Comparison of ENCODE assay signal across 1 cellular context in the genomic region with DNA sequence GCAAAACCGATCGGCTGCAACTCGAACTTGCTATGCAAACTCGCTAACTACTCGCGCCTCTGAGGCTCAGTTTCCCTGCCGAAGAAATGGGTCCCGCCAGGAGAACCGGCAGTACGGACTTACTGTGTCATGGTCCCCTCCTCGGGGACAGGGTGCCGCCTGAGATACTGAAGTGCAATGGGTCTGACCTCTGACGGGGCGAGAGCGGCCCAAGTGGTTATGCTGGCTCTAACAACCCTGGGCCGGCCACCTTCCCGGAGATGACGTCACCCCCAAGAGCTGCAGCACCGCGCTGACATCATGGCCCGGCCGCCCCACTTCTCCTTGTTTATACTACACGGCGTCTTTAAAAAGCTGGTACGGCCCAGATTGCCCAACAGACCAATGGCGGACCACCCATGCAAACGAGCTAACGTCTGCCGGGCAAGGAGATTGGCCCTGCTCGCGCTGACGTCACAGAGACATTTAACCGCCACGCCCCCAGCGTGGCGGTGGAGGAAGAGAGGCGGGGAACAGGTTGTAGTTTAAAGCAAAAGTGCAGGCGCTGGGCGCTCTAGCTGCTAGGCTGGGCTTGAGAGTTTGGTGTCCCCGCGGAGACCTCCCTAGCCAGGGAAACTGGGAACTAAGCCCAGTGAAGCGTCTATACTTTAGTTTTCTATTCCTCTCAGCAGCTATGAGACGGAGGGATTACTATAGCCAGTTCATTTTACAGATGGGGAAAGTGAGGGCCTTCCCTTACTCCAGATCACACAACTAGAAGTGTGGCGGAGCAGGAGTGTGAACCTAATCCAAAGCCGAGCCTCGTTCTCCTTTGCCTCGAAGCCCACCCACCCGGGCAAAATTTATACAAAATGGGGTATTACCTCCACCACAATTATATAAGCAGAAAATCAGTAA.
TF ChIP-seq lines count a peak whose summit lies in the region.

No MANE protein-coding gene starts in this region.

TF ChIP-seq in HepG2, 621 proteins besides CTCF, POLR2A, EP300 and RAD21 (continued from another document and continues in another):
- TF ChIP-seq, protein P1, sequence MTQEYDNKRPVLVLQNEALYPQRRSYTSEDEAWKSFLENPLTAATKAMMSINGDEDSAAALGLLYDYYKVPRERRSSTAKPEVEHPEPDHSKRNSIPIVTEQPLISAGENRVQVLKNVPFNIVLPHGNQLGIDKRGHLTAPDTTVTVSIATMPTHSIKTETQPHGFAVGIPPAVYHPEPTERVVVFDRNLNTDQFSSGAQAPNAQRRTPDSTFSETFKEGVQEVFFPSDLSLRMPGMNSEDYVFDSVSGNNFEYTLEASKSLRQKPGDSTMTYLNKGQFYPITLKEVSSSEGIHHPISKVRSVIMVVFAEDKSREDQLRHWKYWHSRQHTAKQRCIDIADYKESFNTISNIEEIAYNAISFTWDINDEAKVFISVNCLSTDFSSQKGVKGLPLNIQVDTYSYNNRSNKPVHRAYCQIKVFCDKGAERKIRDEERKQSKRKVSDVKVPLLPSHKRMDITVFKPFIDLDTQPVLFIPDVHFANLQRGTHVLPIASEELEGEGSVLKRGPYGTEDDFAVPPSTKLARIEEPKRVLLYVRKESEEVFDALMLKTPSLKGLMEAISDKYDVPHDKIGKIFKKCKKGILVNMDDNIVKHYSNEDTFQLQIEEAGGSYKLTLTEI (CRISPR knock-in tag; conservative IDR thresholded peaks at IDR 0.05) = no peak
- TF ChIP-seq TSC22D2 (CRISPR knock-in tag; IDR thresholded peaks at IDR 0.05; ENCODE audit: borderline replicate concordance) = 0 out of 2 replicates have a peak, but pooled peaks have one; percentile 8
- TF ChIP-seq, protein P2, sequence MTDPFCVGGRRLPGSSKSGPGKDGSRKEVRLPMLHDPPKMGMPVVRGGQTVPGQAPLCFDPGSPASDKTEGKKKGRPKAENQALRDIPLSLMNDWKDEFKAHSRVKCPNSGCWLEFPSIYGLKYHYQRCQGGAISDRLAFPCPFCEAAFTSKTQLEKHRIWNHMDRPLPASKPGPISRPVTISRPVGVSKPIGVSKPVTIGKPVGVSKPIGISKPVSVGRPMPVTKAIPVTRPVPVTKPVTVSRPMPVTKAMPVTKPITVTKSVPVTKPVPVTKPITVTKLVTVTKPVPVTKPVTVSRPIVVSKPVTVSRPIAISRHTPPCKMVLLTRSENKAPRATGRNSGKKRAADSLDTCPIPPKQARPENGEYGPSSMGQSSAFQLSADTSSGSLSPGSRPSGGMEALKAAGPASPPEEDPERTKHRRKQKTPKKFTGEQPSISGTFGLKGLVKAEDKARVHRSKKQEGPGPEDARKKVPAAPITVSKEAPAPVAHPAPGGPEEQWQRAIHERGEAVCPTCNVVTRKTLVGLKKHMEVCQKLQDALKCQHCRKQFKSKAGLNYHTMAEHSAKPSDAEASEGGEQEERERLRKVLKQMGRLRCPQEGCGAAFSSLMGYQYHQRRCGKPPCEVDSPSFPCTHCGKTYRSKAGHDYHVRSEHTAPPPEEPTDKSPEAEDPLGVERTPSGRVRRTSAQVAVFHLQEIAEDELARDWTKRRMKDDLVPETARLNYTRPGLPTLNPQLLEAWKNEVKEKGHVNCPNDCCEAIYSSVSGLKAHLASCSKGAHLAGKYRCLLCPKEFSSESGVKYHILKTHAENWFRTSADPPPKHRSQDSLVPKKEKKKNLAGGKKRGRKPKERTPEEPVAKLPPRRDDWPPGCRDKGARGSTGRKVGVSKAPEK (CRISPR knock-in tag; IDR thresholded peaks at IDR 0.05; ENCODE audit: borderline replicate concordance) = no peak
- TF ChIP-seq WIZ (CRISPR knock-in tag; IDR thresholded peaks at IDR 0.05) = no peak
- no peak for TF ChIP-seq MLLT10 (CRISPR knock-in tag; IDR thresholded peaks at IDR 0.05)
- peak; percentile 41; the same call in 1 of the 2 replicates for TF ChIP-seq TAF1 (CRISPR knock-in tag; IDR thresholded peaks at IDR 0.05)
- no peak for TF ChIP-seq SIN3B (IDR thresholded peaks at IDR 0.05; ENCODE audit: low read length)
- TF ChIP-seq, protein P3, sequence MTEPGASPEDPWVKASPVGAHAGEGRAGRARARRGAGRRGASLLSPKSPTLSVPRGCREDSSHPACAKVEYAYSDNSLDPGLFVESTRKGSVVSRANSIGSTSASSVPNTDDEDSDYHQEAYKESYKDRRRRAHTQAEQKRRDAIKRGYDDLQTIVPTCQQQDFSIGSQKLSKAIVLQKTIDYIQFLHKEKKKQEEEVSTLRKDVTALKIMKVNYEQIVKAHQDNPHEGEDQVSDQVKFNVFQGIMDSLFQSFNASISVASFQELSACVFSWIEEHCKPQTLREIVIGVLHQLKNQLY (CRISPR knock-in tag; IDR thresholded peaks at IDR 0.05) = no peak
- TF ChIP-seq NONO (IDR thresholded peaks at IDR 0.05) = no peak
- peak; percentile 83 for TF ChIP-seq NONO (CRISPR knock-in tag; conservative IDR thresholded peaks at IDR 0.05)
- TF ChIP-seq LCORL (IDR thresholded peaks at IDR 0.05) = no peak
- no peak; the same call in 1 of the 2 replicates for TF ChIP-seq LCORL (CRISPR knock-in tag; IDR thresholded peaks at IDR 0.05)
- TF ChIP-seq, protein P4, sequence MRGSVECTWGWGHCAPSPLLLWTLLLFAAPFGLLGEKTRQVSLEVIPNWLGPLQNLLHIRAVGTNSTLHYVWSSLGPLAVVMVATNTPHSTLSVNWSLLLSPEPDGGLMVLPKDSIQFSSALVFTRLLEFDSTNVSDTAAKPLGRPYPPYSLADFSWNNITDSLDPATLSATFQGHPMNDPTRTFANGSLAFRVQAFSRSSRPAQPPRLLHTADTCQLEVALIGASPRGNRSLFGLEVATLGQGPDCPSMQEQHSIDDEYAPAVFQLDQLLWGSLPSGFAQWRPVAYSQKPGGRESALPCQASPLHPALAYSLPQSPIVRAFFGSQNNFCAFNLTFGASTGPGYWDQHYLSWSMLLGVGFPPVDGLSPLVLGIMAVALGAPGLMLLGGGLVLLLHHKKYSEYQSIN (CRISPR knock-in tag; IDR thresholded peaks at IDR 0.05; ENCODE audit: borderline replicate concordance) = no peak
- TF ChIP-seq ZNF644 (CRISPR knock-in tag; IDR thresholded peaks at IDR 0.05; ENCODE audit: low read depth) = no peak
- TF ChIP-seq, protein P5, sequence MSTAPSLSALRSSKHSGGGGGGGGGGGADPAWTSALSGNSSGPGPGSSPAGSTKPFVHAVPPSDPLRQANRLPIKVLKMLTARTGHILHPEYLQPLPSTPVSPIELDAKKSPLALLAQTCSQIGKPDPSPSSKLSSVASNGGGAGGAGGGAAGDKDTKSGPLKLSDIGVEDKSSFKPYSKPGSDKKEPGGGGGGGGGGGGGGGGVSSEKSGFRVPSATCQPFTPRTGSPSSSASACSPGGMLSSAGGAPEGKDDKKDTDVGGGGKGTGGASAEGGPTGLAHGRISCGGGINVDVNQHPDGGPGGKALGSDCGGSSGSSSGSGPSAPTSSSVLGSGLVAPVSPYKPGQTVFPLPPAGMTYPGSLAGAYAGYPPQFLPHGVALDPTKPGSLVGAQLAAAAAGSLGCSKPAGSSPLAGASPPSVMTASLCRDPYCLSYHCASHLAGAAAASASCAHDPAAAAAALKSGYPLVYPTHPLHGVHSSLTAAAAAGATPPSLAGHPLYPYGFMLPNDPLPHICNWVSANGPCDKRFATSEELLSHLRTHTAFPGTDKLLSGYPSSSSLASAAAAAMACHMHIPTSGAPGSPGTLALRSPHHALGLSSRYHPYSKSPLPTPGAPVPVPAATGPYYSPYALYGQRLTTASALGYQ (CRISPR knock-in tag; IDR thresholded peaks at IDR 0.05) = no peak
- no peak for TF ChIP-seq ZNF569 (CRISPR knock-in tag; IDR thresholded peaks at IDR 0.05; ENCODE audit: borderline replicate concordance)
- no peak for TF ChIP-seq PRMT3 (CRISPR knock-in tag; IDR thresholded peaks at IDR 0.05; ENCODE audit: borderline replicate concordance, low read depth)
- TF ChIP-seq ZNF782 (CRISPR knock-in tag; IDR thresholded peaks at IDR 0.05; ENCODE audit: borderline replicate concordance) = no peak
- no peak for TF ChIP-seq ZNF781 (CRISPR knock-in tag; IDR thresholded peaks at IDR 0.05; ENCODE audit: borderline replicate concordance, not compliant biosample characterization)
- TF ChIP-seq, protein P6, sequence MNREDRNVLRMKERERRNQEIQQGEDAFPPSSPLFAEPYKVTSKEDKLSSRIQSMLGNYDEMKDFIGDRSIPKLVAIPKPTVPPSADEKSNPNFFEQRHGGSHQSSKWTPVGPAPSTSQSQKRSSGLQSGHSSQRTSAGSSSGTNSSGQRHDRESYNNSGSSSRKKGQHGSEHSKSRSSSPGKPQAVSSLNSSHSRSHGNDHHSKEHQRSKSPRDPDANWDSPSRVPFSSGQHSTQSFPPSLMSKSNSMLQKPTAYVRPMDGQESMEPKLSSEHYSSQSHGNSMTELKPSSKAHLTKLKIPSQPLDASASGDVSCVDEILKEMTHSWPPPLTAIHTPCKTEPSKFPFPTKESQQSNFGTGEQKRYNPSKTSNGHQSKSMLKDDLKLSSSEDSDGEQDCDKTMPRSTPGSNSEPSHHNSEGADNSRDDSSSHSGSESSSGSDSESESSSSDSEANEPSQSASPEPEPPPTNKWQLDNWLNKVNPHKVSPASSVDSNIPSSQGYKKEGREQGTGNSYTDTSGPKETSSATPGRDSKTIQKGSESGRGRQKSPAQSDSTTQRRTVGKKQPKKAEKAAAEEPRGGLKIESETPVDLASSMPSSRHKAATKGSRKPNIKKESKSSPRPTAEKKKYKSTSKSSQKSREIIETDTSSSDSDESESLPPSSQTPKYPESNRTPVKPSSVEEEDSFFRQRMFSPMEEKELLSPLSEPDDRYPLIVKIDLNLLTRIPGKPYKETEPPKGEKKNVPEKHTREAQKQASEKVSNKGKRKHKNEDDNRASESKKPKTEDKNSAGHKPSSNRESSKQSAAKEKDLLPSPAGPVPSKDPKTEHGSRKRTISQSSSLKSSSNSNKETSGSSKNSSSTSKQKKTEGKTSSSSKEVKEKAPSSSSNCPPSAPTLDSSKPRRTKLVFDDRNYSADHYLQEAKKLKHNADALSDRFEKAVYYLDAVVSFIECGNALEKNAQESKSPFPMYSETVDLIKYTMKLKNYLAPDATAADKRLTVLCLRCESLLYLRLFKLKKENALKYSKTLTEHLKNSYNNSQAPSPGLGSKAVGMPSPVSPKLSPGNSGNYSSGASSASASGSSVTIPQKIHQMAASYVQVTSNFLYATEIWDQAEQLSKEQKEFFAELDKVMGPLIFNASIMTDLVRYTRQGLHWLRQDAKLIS (CRISPR knock-in tag; IDR thresholded peaks at IDR 0.05) = no peak
- TF ChIP-seq ZNF652 (CRISPR knock-in tag; IDR thresholded peaks at IDR 0.05; ENCODE audit: borderline replicate concordance, low read depth) = no peak; the same call in 1 of the 2 replicates
- TF ChIP-seq MTA1 (CRISPR knock-in tag; IDR thresholded peaks at IDR 0.05; ENCODE audit: borderline replicate concordance) = no peak
- no peak for TF ChIP-seq ZNF367 (CRISPR knock-in tag; IDR thresholded peaks at IDR 0.05; ENCODE audit: borderline replicate concordance)
- TF ChIP-seq, protein P7, sequence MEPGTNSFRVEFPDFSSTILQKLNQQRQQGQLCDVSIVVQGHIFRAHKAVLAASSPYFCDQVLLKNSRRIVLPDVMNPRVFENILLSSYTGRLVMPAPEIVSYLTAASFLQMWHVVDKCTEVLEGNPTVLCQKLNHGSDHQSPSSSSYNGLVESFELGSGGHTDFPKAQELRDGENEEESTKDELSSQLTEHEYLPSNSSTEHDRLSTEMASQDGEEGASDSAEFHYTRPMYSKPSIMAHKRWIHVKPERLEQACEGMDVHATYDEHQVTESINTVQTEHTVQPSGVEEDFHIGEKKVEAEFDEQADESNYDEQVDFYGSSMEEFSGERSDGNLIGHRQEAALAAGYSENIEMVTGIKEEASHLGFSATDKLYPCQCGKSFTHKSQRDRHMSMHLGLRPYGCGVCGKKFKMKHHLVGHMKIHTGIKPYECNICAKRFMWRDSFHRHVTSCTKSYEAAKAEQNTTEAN (CRISPR knock-in tag; conservative IDR thresholded peaks at IDR 0.05) = no peak
- no peak for TF ChIP-seq MATR3 (CRISPR knock-in tag; IDR thresholded peaks at IDR 0.05)
- TF ChIP-seq CHCHD3 (CRISPR knock-in tag; IDR thresholded peaks at IDR 0.05) = no peak
- TF ChIP-seq, protein P8, sequence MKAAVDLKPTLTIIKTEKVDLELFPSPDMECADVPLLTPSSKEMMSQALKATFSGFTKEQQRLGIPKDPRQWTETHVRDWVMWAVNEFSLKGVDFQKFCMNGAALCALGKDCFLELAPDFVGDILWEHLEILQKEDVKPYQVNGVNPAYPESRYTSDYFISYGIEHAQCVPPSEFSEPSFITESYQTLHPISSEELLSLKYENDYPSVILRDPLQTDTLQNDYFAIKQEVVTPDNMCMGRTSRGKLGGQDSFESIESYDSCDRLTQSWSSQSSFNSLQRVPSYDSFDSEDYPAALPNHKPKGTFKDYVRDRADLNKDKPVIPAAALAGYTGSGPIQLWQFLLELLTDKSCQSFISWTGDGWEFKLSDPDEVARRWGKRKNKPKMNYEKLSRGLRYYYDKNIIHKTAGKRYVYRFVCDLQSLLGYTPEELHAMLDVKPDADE (CRISPR knock-in tag; IDR thresholded peaks at IDR 0.05) = no peak
- TF ChIP-seq, protein P9, sequence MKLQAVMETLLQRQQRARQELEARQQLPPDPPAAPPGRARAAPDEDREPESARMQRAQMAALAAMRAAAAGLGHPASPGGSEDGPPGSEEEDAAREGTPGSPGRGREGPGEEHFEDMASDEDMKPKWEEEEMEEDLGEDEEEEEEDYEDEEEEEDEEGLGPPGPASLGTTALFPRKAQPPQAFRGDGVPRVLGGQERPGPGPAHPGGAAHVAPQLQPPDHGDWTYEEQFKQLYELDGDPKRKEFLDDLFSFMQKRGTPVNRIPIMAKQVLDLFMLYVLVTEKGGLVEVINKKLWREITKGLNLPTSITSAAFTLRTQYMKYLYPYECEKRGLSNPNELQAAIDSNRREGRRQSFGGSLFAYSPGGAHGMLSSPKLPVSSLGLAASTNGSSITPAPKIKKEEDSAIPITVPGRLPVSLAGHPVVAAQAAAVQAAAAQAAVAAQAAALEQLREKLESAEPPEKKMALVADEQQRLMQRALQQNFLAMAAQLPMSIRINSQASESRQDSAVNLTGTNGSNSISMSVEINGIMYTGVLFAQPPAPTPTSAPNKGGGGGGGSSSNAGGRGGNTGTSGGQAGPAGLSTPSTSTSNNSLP (IDR thresholded peaks at IDR 0.05; ENCODE audit: low read depth, low read length) = no peak
- no peak for TF ChIP-seq ZNF326 (CRISPR knock-in tag; IDR thresholded peaks at IDR 0.05; ENCODE audit: borderline replicate concordance)
- 0 out of 2 replicates have a peak, but pooled peaks have one; percentile 8 for TF ChIP-seq ZNF546 (CRISPR knock-in tag; conservative IDR thresholded peaks at IDR 0.05)
- no peak for TF ChIP-seq ZFP41 (CRISPR knock-in tag; IDR thresholded peaks at IDR 0.05; ENCODE audit: borderline replicate concordance)
- TF ChIP-seq HHEX (CRISPR knock-in tag; IDR thresholded peaks at IDR 0.05) = no peak
- no peak for TF ChIP-seq ZNF382 (CRISPR knock-in tag; IDR thresholded peaks at IDR 0.05; ENCODE audit: borderline replicate concordance)
- peak; percentile 99 for TF ChIP-seq HOXA3 (CRISPR knock-in tag; IDR thresholded peaks at IDR 0.05)
- no peak for TF ChIP-seq MTF2 (CRISPR knock-in tag; IDR thresholded peaks at IDR 0.05; ENCODE audit: borderline replicate concordance)
- TF ChIP-seq GATA4 (IDR thresholded peaks at IDR 0.05; ENCODE audit: borderline replicate concordance, low read depth) = no peak
- TF ChIP-seq ZNF143 (CRISPR knock-in tag; IDR thresholded peaks at IDR 0.05) = no peak
- TF ChIP-seq, protein P10, sequence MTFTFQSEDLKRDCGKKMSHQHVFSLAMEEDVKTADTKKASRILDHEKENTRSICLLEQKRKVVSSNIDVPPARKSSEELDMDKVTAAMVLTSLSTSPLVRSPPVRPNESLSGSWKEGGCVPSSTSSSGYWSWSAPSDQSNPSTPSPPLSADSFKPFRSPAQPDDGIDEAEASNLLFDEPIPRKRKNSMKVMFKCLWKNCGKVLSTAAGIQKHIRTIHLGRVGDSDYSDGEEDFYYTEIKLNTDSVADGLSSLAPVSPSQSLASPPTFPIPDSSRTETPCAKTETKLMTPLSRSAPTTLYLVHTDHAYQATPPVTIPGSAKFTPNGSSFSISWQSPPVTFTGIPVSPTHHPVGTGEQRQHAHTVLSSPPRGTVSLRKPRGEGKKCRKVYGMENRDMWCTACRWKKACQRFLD (CRISPR knock-in tag; IDR thresholded peaks at IDR 0.05; ENCODE audit: borderline replicate concordance) = no peak
- no peak for TF ChIP-seq HNF4A (CRISPR knock-in tag; IDR thresholded peaks at IDR 0.05)
- peak; percentile 87 for TF ChIP-seq CEBPG (CRISPR knock-in tag; IDR thresholded peaks at IDR 0.05)
- peak; percentile 60 for TF ChIP-seq SP5 (CRISPR knock-in tag; IDR thresholded peaks at IDR 0.05; ENCODE audit: borderline replicate concordance, low read depth)
